21 cellular contexts compared by ENCODE assay signal in the genomic region with DNA sequence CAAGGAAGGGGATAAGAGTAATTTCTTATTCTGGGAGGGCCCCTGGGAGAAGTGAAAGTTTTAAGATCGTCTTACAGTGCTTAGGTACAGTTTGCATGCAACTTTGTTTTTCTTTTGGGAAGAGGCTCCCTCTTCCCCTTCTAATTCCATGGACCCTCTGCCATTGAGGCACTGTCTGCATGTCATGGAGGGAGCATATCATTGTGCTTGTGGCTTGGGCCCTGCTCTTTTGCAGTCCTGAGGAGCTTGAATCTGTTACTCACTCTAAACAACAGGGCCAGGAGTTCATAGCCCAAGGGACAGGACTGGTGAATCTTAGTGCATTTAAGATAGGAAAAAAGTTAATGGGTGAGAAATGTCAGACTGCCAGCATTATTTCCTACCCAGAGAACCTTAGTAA.
"Had no signal": no experiment of that assay in that cellular context is flagged by ENCODE, and none has a peak within 500 bp of the region (broad histone marks: within the 10 kb centered on the region; RNA-seq: fewer than 3 reads in every experiment).

No MANE protein-coding gene starts in this region.

- ATAC-seq: foreskin keratinocyte; left lobe of liver; lower lobe of right lung; psoas muscle; stimulated activated naive CD8-positive, alpha-beta T cell treated with anti-CD3 and anti-CD28 coated beads, Interleukin-15, Interleukin-2, amounts not matched to agents 100 U/mL and 50 U/mL, for 24 hours had no signal

- H3K27me3 Mint-ChIP-seq: naive B cell had no signal

- H3K9me3 Mint-ChIP-seq: naive B cell had no signal

- DNase-seq: activated CD4-positive, CD25-positive, alpha-beta regulatory T cell treated with anti-CD3 and anti-CD28 coated beads, Interleukin-2, amount 50 U/mL, for 72 hours; activated naive CD4-positive, alpha-beta T cell treated with Interleukin-2 at 50 U/mL for 16 hours; activated T-cell treated with anti-CD3 and anti-CD28 coated beads, Interleukin-2, amount 50 U/mL, for 1 hour; brain microvascular endothelial cell; caudate nucleus; dermis blood vessel endothelial cell; effector CD8-positive, alpha-beta T cell; foreskin keratinocyte; lower lobe of right lung; mesendoderm; naive B cell; psoas muscle; stimulated activated CD4-positive, alpha-beta T cell treated with anti-CD3 and anti-CD28 coated beads, Interleukin-12 subunit alpha, Interleukin-12 subunit beta, amount 100 ng/mL, for 4 hours; stimulated activated CD4-positive, alpha-beta T cell treated with anti-CD3 and anti-CD28 coated beads, Interleukin-4, amount 100 ng/mL, for 4 hours; stimulated activated naive CD8-positive, alpha-beta T cell treated with anti-CD3 and anti-CD28 coated beads, Interleukin-15, Interleukin-2, amounts not matched to agents 100 U/mL and 50 U/mL, for 24 hours; substantia nigra; T-helper 1 cell; thyroid gland; WERI-Rb-1 had no signal

- H3K27ac ChIP-seq: brain microvascular endothelial cell, foreskin keratinocyte, lower lobe of right lung, psoas muscle, right atrium auricular region, thyroid gland, WERI-Rb-1 had no signal

- H3K9me3 ChIP-seq: lower lobe of right lung, psoas muscle, right atrium auricular region, thyroid gland had no signal

- H3K27me3 ChIP-seq: brain microvascular endothelial cell, foreskin keratinocyte, right atrium auricular region, thyroid gland had no signal

- H3K4me3 ChIP-seq: lower lobe of right lung, psoas muscle, right atrium auricular region, thyroid gland had no signal
